ENCODE assay signal across 21 cellular contexts in the genomic region with DNA sequence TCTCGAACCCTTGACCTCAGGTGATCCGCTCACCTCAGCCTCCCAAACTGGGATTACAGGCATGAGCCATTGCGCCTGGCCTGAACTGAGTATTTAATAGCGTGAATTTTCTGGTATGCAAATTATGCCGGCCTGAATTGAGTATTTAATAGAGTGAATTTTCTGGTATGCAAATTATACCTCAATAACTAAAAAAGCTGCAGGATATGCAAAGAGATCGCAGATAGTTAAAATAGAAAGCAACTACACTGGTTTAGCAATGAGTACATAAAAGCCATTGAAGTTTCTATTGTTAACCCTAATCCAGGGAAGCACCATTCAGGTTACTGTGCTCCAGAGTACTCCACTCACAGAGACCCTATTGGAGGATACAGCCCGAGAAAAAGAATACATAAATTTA. TPM values are rescaled to one million over a fixed set of nuclear protein-coding genes. Genes with fewer than 3 reads are reported as not detected.
A peak's percentile ranks its signal among the peaks of the same experiment; 100 is the strongest.
DNase-seq lines count a peak whose midpoint lies in the region; ATAC-seq and TF ChIP-seq lines count a peak whose summit lies in the region.
"Had no signal": no experiment of that assay in that cellular context is flagged by ENCODE, and none has a peak within 500 bp of the region (broad histone marks: within the 10 kb centered on the region; RNA-seq: fewer than 3 reads in every experiment).

No MANE protein-coding gene starts in this region.

- H3K9me3 Mint-ChIP-seq in activated T-cell treated with anti-CD3 and anti-CD28 coated beads, Interleukin-2, amount 50 U/mL, for 72 hours = no peaks in the 10 kb centered on the region
- H3K9me3 Mint-ChIP-seq in activated T-cell treated with anti-CD3 and anti-CD28 coated beads, Interleukin-2, amount 50 U/mL, for 4 hours = no peaks in the 10 kb centered on the region
- peaks cover 4% of the 10 kb centered on the region for H3K9me3 Mint-ChIP-seq in activated B cell treated with CpG ODN at 0.5 μM for 24 hours
- H3K9me3 Mint-ChIP-seq in Calu3 (ENCODE audit: low read depth, unreplicated experiment) = no peaks in the 10 kb centered on the region
- peaks cover 2% of the 10 kb centered on the region for H3K9me3 Mint-ChIP-seq in stimulated activated memory B cell treated with anti-CD40 and anti-IgM and Interleukin-4, amounts not matched to agents 10 μg/mL and 1 μg/mL and 100 μg/mL, for 72 hours
- peaks cover 7% of the 10 kb centered on the region for H3K9me3 Mint-ChIP-seq in MCF 10A (ENCODE audit: unreplicated experiment)
- H3K9me3 Mint-ChIP-seq: CD8-positive, alpha-beta memory T cell; HFFc6; T-cell had no signal

- ATAC-seq in activated T-cell treated with anti-CD3 and anti-CD28 coated beads, Interleukin-2, amount 50 U/mL, for 72 hours (replicated peaks in 1 of 2) = no peak
- no peak for ATAC-seq in activated T-cell treated with anti-CD3 and anti-CD28 coated beads, Interleukin-2, amount 50 U/mL, for 4 hours
- peak; percentile 31 for ATAC-seq in activated B cell treated with CpG ODN at 0.5 μM for 24 hours (ENCODE audit: low read depth)
- ATAC-seq in stimulated activated memory B cell treated with anti-CD40 and anti-IgM and Interleukin-4, amounts not matched to agents 10 μg/mL and 1 μg/mL and 100 μg/mL, for 72 hours = no peak
- ATAC-seq: Panc1, T-cell had no signal

- H3K27me3 Mint-ChIP-seq in activated T-cell treated with anti-CD3 and anti-CD28 coated beads, Interleukin-2, amount 50 U/mL, for 72 hours (ENCODE audit: low read depth) = no peaks in the 10 kb centered on the region
- H3K27me3 Mint-ChIP-seq in activated T-cell treated with anti-CD3 and anti-CD28 coated beads, Interleukin-2, amount 50 U/mL, for 4 hours (ENCODE audit: low read depth) = no peaks in the 10 kb centered on the region
- H3K27me3 Mint-ChIP-seq in activated B cell treated with CpG ODN at 0.5 μM for 24 hours = no peaks in the 10 kb centered on the region
- H3K27me3 Mint-ChIP-seq in Calu3 (ENCODE audit: unreplicated experiment) = no peaks in the 10 kb centered on the region
- H3K27me3 Mint-ChIP-seq in stimulated activated memory B cell treated with anti-CD40 and anti-IgM and Interleukin-4, amounts not matched to agents 10 μg/mL and 1 μg/mL and 100 μg/mL, for 72 hours = no peaks in the 10 kb centered on the region
- H3K27me3 Mint-ChIP-seq in MCF 10A (ENCODE audit: insufficient read depth, unreplicated experiment) = no peaks in the 10 kb centered on the region
- H3K27me3 Mint-ChIP-seq: CD8-positive, alpha-beta memory T cell; T-cell had no signal

- H3K4me3 Mint-ChIP-seq in activated T-cell treated with anti-CD3 and anti-CD28 coated beads, Interleukin-2, amount 50 U/mL, for 72 hours = peak overlapping the region in 1 of 2 donors; percentile 14
- no peak overlapping the region for H3K4me3 Mint-ChIP-seq in activated T-cell treated with anti-CD3 and anti-CD28 coated beads, Interleukin-2, amount 50 U/mL, for 4 hours
- H3K4me3 Mint-ChIP-seq in activated B cell treated with CpG ODN at 0.5 μM for 24 hours = no peak overlapping the region
- no peak overlapping the region for H3K4me3 Mint-ChIP-seq in Calu3 (ENCODE audit: low read depth, unreplicated experiment)
- no peak overlapping the region for H3K4me3 Mint-ChIP-seq in stimulated activated memory B cell treated with anti-CD40 and anti-IgM and Interleukin-4, amounts not matched to agents 10 μg/mL and 1 μg/mL and 100 μg/mL, for 72 hours
- no peak overlapping the region for H3K4me3 Mint-ChIP-seq in MCF 10A (ENCODE audit: unreplicated experiment)
- H3K4me3 Mint-ChIP-seq: HFFc6, T-cell had no signal

- no peaks in the 10 kb centered on the region for H3K9me3 ChIP-seq in HAP-1
- H3K9me3 ChIP-seq: MG63 had no signal

- POLR2A ChIA-PET in activated B cell treated with CpG ODN at 0.5 μM for 24 hours (lab: Charles Lee) = no interaction called here
- POLR2A ChIA-PET in MCF 10A (lab: Yijun Ruan, JAX) = no interaction called here

- H3K36me3 Mint-ChIP-seq in activated T-cell treated with anti-CD3 and anti-CD28 coated beads, Interleukin-2, amount 50 U/mL, for 72 hours (ENCODE audit: insufficient read depth in 2 of 2) = peaks cover 1 to 4% of the 10 kb centered on the region in 2 donors
- H3K36me3 Mint-ChIP-seq in activated T-cell treated with anti-CD3 and anti-CD28 coated beads, Interleukin-2, amount 50 U/mL, for 4 hours (ENCODE audit: insufficient read depth) = peaks cover 3% of the 10 kb centered on the region
- H3K36me3 Mint-ChIP-seq in activated B cell treated with CpG ODN at 0.5 μM for 24 hours (ENCODE audit: low read depth) (peaks cover 17% of the 10 kb centered on the region), Calu3 (ENCODE audit: insufficient read depth, unreplicated experiment) (no peaks in the 10 kb centered on the region), MCF 10A (ENCODE audit: insufficient read depth, unreplicated experiment) (peaks cover 13% of the 10 kb centered on the region)
- H3K36me3 Mint-ChIP-seq in stimulated activated memory B cell treated with anti-CD40 and anti-IgM and Interleukin-4, amounts not matched to agents 10 μg/mL and 1 μg/mL and 100 μg/mL, for 72 hours = peaks cover 19% of the 10 kb centered on the region

- CTCF ChIA-PET in activated B cell treated with CpG ODN at 0.5 μM for 24 hours (lab: Charles Lee) (no interaction called here), Calu3 (lab: Charles Lee) (no interaction called here), MCF 10A (lab: Yijun Ruan, JAX) (interaction anchor here (4.2 kb wide), 1 partner anchor 11 kb away, joined by 24 read pairs; no protein-coding TSS in a partner anchor)

- in situ Hi-C loops in HAP-1 (cut with MboI; ENCODE audit: low sequenced_read_pairs) = no loop called here

- H3K36me3 ChIP-seq in HAP-1 (replicated peaks) = no peaks in the 10 kb centered on the region
- H3K36me3 ChIP-seq: MG63 had no signal

- no peak for DNase-seq in activated T-cell treated with anti-CD3 and anti-CD28 coated beads, Interleukin-2, amount 50 U/mL, for 72 hours
- DNase-seq in activated T-cell treated with anti-CD3 and anti-CD28 coated beads, Interleukin-2, amount 50 U/mL, for 4 hours = no peak
- peak; percentile 42 to 91 for DNase-seq in HAP-1 (ENCODE audit: low spot score in 2 of 2)
- DNase-seq in activated B cell treated with CpG ODN at 0.5 μM for 24 hours = no peak
- DNase-seq in Calu3 = no peak
- no peak for DNase-seq in MCF 10A (ENCODE audit: unreplicated experiment)
- DNase-seq: AML-193; C1 segment of cervical spinal cord; CD8-positive, alpha-beta memory T cell; DMS53; GDM1; HFFc6; Kasumi-1; MG63; NCI-H1417 treated with DMSO at 0.1 percent for 48 hours; NCI-H187; NCI-H2107; NCI-H748 treated with DMSO at 0.1 percent for 48 hours; T-cell had no signal

- peaks cover 46% of the 10 kb centered on the region for H3K4me1 Mint-ChIP-seq in activated T-cell treated with anti-CD3 and anti-CD28 coated beads, Interleukin-2, amount 50 U/mL, for 72 hours (ENCODE audit: low read depth)
- H3K4me1 Mint-ChIP-seq in activated T-cell treated with anti-CD3 and anti-CD28 coated beads, Interleukin-2, amount 50 U/mL, for 4 hours (ENCODE audit: low read depth) = peaks cover 66% of the 10 kb centered on the region
- H3K4me1 Mint-ChIP-seq in activated B cell treated with CpG ODN at 0.5 μM for 24 hours (peaks cover 59% of the 10 kb centered on the region), Calu3 (ENCODE audit: low read depth, unreplicated experiment) (peaks cover 9% of the 10 kb centered on the region), MCF 10A (ENCODE audit: insufficient read depth, unreplicated experiment) (peaks cover 25% of the 10 kb centered on the region)
- H3K4me1 Mint-ChIP-seq in stimulated activated memory B cell treated with anti-CD40 and anti-IgM and Interleukin-4, amounts not matched to agents 10 μg/mL and 1 μg/mL and 100 μg/mL, for 72 hours = peaks cover 54% of the 10 kb centered on the region

- intact Hi-C loops in activated B cell treated with CpG ODN at 0.5 μM for 24 hours (cut with micrococcal nuclease) = loop anchor here (5.0 kb wide), 1 partner anchor 74 kb away; no protein-coding TSS in a partner anchor
- intact Hi-C loops in Calu3 (cut with micrococcal nuclease; ENCODE audit: unreplicated experiment) = no loop called here
- intact Hi-C loops in MCF 10A (cut with micrococcal nuclease) = no loop called here

- no TSS peak for BruUV-seq in Calu3 (replicated peaks; lab: Mats Ljungman, UMichigan)
- no TSS peak for BruUV-seq in MCF 10A (replicated peaks; lab: Mats Ljungman, UMichigan)

- H3K27me3 ChIP-seq in HAP-1 (ENCODE audit: low read depth) = no peaks in the 10 kb centered on the region
- H3K27me3 ChIP-seq: MG63 had no signal

- H3K4me1 ChIP-seq in HAP-1 = peaks cover 17% of the 10 kb centered on the region

- H3K4me3 ChIP-seq in HAP-1 = no peak overlapping the region
- H3K4me3 ChIP-seq: MG63 had no signal

- peak overlapping the region; percentile 57 for H3K27ac Mint-ChIP-seq in activated T-cell treated with anti-CD3 and anti-CD28 coated beads, Interleukin-2, amount 50 U/mL, for 72 hours
- H3K27ac Mint-ChIP-seq in activated B cell treated with CpG ODN at 0.5 μM for 24 hours (peak overlapping the region; percentile 41), Calu3 (ENCODE audit: unreplicated experiment) (no peak overlapping the region), MCF 10A (ENCODE audit: low read depth, unreplicated experiment) (no peak overlapping the region)
- no peak overlapping the region for H3K27ac Mint-ChIP-seq in stimulated activated memory B cell treated with anti-CD40 and anti-IgM and Interleukin-4, amounts not matched to agents 10 μg/mL and 1 μg/mL and 100 μg/mL, for 72 hours
- H3K27ac Mint-ChIP-seq: HFFc6 had no signal

- TF ChIP-seq CTCF in activated B cell treated with CpG ODN at 0.5 μM for 24 hours (IDR thresholded peaks at IDR 0.05) (no peak), Calu3 (IDR thresholded peaks at IDR 0.05; ENCODE audit: unreplicated experiment) (no peak), MCF 10A (IDR thresholded peaks at IDR 0.05; ENCODE audit: unreplicated experiment) (no peak)

RNA-seq across cellular contexts. Expression of a gene that starts 22.8 kb away (rescaled TPM):
- total RNA-seq in activated T-cell treated with anti-CD3 and anti-CD28 coated beads, Interleukin-2, amount 50 U/mL, for 72 hours = 10 to 100 TPM; 37.6 to 40.9 TPM
- 10 to 100 TPM; 38.8 to 41.4 (median 39.1) TPM for total RNA-seq in activated T-cell treated with anti-CD3 and anti-CD28 coated beads, Interleukin-2, amount 50 U/mL, for 4 hours
- total RNA-seq in activated B cell treated with CpG ODN at 0.5 μM for 24 hours (96.5 and 102 TPM in 2 replicates), Calu3 (2022) (38.7 and 45.1 TPM in 2 replicates), MCF 10A (2022) (35.8 and 40.2 TPM in 2 replicates)

Comparison
In these comparisons a context has a peak if more than half of its experiments do, and no peak if none do; other contexts are left out.
1. DNase-seq: peak in HAP-1 (2 of 2); none in activated T-cell treated with anti-CD3 and anti-CD28 coated beads, Interleukin-2, amount 50 U/mL, for 72 hours (0 of 2), activated T-cell treated with anti-CD3 and anti-CD28 coated beads, Interleukin-2, amount 50 U/mL, for 4 hours (single experiment), activated B cell treated with CpG ODN at 0.5 μM for 24 hours (single experiment), Calu3 (single experiment) and MCF 10A (single experiment).
2. H3K27ac Mint-ChIP-seq: peak in activated T-cell treated with anti-CD3 and anti-CD28 coated beads, Interleukin-2, amount 50 U/mL, for 72 hours (single experiment) and activated B cell treated with CpG ODN at 0.5 μM for 24 hours (single experiment); none in Calu3 (single experiment), stimulated activated memory B cell treated with anti-CD40 and anti-IgM and Interleukin-4, amounts not matched to agents 10 μg/mL and 1 μg/mL and 100 μg/mL, for 72 hours (single experiment) and MCF 10A (single experiment).